In the genomic region with DNA sequence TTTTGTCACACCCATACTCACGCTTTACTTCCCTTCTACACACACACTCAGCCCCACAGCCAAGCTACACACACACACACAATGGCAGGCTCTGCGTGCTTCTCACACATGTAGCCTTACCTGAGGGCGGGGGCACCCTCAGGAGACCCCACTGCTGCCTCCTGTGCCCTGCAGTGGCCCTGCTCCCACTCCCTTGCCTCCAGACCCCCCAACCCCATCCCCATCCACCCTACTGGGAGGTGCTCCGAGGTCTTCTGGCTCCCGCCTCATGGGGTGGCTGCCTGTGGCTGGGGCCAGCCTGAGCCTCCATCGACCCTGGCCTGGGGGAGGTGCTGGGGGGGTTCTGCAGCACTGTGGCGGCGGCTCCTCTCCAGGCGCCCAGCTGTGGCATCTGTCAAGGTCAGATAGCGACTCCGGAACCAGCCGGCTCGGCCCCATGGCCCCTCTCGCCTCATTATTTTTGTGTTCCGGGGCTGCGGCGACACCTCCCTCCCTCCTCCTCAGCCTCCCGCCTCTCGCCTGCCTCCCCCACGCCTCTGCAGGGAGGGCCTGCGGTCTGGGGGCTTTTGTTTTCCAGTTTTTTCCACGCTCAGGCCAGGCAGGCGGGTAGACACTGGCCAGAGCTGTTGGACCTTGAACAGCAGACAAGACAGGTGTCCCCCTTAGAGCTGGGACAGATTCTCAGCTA, we compare ENCODE assay signal across 7 cellular contexts. TPM values are rescaled to one million over a fixed set of nuclear protein-coding genes. Genes with fewer than 3 reads are reported as not detected.
A peak's percentile ranks its signal among the peaks of the same experiment; 100 is the strongest.
DNase-seq lines count a peak whose midpoint lies in the region; ATAC-seq and TF ChIP-seq lines count a peak whose summit lies in the region.

No MANE protein-coding gene starts in this region.

- ATAC-seq in GM19035 (IDR thresholded peaks at IDR 0.05; ENCODE audit: unreplicated experiment) (peak; percentile 36), HG02970 (IDR thresholded peaks at IDR 0.05; ENCODE audit: low FRiP score, unreplicated experiment) (peak; percentile 24), heart left ventricle (peak; percentile 15 to 60 (median 18))

- TF ChIP-seq CTCF in heart left ventricle (IDR thresholded peaks at IDR 0.05) (no peak), smooth muscle cell (IDR thresholded peaks at IDR 0.05; ENCODE audit: borderline replicate concordance, insufficient read depth, poor library complexity, severe bottlenecking) (no peak)

- peak overlapping the region; percentile 86 for H3K4me2 ChIP-seq in smooth muscle cell

- intact Hi-C loops in heart left ventricle (cut with DNase I): loop anchor here in 2 of 10 donors (2.0 kb wide), 2 partner anchors 19 to 33 kb away; no protein-coding TSS in a partner anchor

- no peak overlapping the region for H3K9ac ChIP-seq in smooth muscle cell (ENCODE audit: low read depth)

- 8 to 22% (median 20%) methylated on average over 21 to 23 of the region's 23 CpGs for WGBS in heart left ventricle, 4 donors
- 25% methylated on average over 23 of the region's 23 CpGs for WGBS in smooth muscle cell (ENCODE audit: low lambda C conversion rate)

- H4K20me1 ChIP-seq in smooth muscle cell (ENCODE audit: low read depth): peaks cover 99% of the 10 kb centered on the region

- peaks cover 20% of the 10 kb centered on the region for H3F3A ChIP-seq in smooth muscle cell (ENCODE audit: low read depth)

- H3K27me3 ChIP-seq in heart left ventricle (no peaks in the 10 kb centered on the region), smooth muscle cell (ENCODE audit: low read depth) (no peaks in the 10 kb centered on the region)

- peak in 1 of 2 donors; percentile 7 for TF ChIP-seq POLR2A in heart left ventricle (IDR thresholded peaks at IDR 0.05)

- H3K79me2 ChIP-seq in smooth muscle cell (ENCODE audit: low read depth): peaks cover 98% of the 10 kb centered on the region

- H3K4me1 ChIP-seq in heart left ventricle: peaks cover 15 to 100% (median 91%) of the 10 kb centered on the region in 12 donors
- H3K4me1 ChIP-seq in smooth muscle cell (ENCODE audit: low read depth): peaks cover 51% of the 10 kb centered on the region

- H2AFZ ChIP-seq in smooth muscle cell (ENCODE audit: low read depth): no peak overlapping the region

- DNase-seq in UCSD-AML1 (lab: John Stamatoyannopoulos, UW; ENCODE audit: unreplicated experiment) (peak; percentile 93), heart left ventricle (peak in 4 of 5 donors; percentile 64 to 79 (median 70)), smooth muscle cell (lab: John Stamatoyannopoulos, UW; ENCODE audit: unreplicated experiment) (no peak), amniotic stem cell (lab: John Stamatoyannopoulos, UW) (no peak), NCI-H748 (lab: John Stamatoyannopoulos, UW; ENCODE audit: unreplicated experiment) (no peak)

- H3K36me3 ChIP-seq in heart left ventricle (no peaks in the 10 kb centered on the region), smooth muscle cell (ENCODE audit: low read depth) (no peaks in the 10 kb centered on the region)

- H3K4me3 ChIP-seq in heart left ventricle (peak overlapping the region in 11 of 12 donors; percentile 5 to 67 (median 60)), smooth muscle cell (no peak overlapping the region)

- no peaks in the 10 kb centered on the region for H3K9me3 ChIP-seq in heart left ventricle
- no peaks in the 10 kb centered on the region for H3K9me3 ChIP-seq in smooth muscle cell (replicated peaks; ENCODE audit: low read depth)

- H3K27ac ChIP-seq in heart left ventricle (peak overlapping the region; percentile 93 to 98 (median 95)), smooth muscle cell (ENCODE audit: low read depth) (peak overlapping the region; percentile 95)

RNA-seq across cellular contexts. Expression of gene CXXC5, which starts 21.7 kb away (rescaled TPM):
- total RNA-seq in heart left ventricle: 10 to 100 TPM; 29.8 to 74.6 (median 36.3) TPM
- 10 to 100 TPM; 32.8 to 44.5 TPM for polyA plus RNA-seq in heart left ventricle
- total RNA-seq in smooth muscle cell: 85.5 and 103 TPM in 2 replicates
- polyA plus RNA-seq in smooth muscle cell: 139 and 175 TPM in 2 replicates

Comparison
In these comparisons a context has a peak if more than half of its experiments do, and no peak if none do; other contexts are left out.
1. DNase-seq: peak in UCSD-AML1 (single experiment) and heart left ventricle (4 of 5); none in smooth muscle cell (single experiment), amniotic stem cell (single experiment) and NCI-H748 (single experiment).
2. Peak in every context shown above with its lines, with median percentiles within 50 percentile points of each other: ATAC-seq.